In genomic region chr17:77706938-77707337, GRCh38 we compare ENCODE assay signal across 18 cellular contexts.
"Had no signal": no experiment of that assay in that cellular context is flagged by ENCODE, and none has a peak within 500 bp of the region (broad histone marks: within the 10 kb centered on the region; RNA-seq: fewer than 3 reads in every experiment).

No MANE protein-coding gene starts in this region.

- H3K36me3 ChIP-seq: colonic mucosa, gastrocnemius medialis, heart right ventricle, neural progenitor cell, pancreas, suprapubic skin, thyroid gland, upper lobe of left lung, vagina had no signal

- H3K27me3 ChIP-seq: colonic mucosa, gastrocnemius medialis, heart right ventricle, neural progenitor cell, pancreas, thyroid gland, upper lobe of left lung, vagina had no signal

- H3K4me1 ChIP-seq: colonic mucosa, gastrocnemius medialis, heart right ventricle, neural progenitor cell, pancreas, suprapubic skin, thyroid gland, upper lobe of left lung, vagina had no signal

- H3K27ac ChIP-seq: colonic mucosa, gastrocnemius medialis, heart right ventricle, neural progenitor cell, pancreas, suprapubic skin, thyroid gland, upper lobe of left lung, vagina had no signal

- H3K9me3 ChIP-seq: colonic mucosa, pancreas, thyroid gland had no signal

- H3K4me3 ChIP-seq: colonic mucosa, gastrocnemius medialis, heart right ventricle, mucosa of descending colon, neural progenitor cell, pancreas, smooth muscle cell, suprapubic skin, thyroid gland, upper lobe of left lung, vagina had no signal

- DNase-seq: effector CD8-positive, alpha-beta T cell; gastrocnemius medialis; heart right ventricle; hypothalamus; mammary epithelial cell; mucosa of descending colon; nucleus accumbens; pancreas; right cardiac atrium; stimulated activated CD4-positive, alpha-beta T cell treated with anti-CD3 and anti-CD28 coated beads, Interleukin-2, amount 100 ng/mL, for 48 hours; stimulated activated naive CD8-positive, alpha-beta T cell treated with anti-CD3 and anti-CD28 coated beads, Interleukin-15, Interleukin-2, amounts not matched to agents 100 U/mL and 50 U/mL, for 24 hours; thyroid gland; upper lobe of left lung had no signal
